Comparison of ENCODE assay signal across 10 cellular contexts in the genomic region with DNA sequence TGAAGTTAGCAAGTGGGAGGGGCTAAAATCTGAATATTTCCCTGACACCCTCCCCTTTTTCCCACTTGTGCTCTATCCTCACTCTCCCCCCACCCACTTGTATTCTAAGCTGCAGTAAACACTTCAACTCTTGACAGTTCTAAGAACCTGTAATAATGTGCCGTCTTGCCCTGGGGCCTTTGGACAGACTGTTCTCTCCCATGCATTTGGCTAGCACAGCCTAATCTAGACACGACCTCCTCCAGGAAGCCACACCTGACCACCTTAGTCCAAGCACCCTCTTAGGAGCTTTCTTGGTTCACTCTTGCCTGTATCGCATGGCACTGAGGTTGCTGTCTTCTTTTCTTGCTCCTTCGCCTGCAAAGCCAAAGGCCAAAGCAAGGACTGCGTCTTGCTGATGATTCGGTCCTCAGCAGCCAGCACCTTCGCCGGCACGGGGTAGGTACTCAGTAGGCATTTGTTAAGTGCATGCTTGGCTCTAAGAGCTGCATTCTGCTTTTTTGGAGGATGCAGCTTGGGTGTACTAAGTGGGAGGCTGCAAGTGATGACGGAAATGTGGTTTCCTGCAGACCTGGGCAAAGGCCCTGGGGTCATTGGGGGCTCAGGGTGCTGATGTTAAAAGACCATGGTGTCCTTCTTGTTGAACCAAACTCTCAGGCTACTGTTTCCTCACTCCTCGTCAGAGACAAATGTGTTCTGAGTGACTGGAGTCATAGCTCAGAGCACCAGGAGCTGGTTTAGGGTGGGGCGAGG. TPM values are rescaled to one million over a fixed set of nuclear protein-coding genes. Genes with fewer than 3 reads are reported as not detected.
DNase-seq lines count a peak whose midpoint lies in the region; ATAC-seq, FAIRE-seq and TF ChIP-seq lines count a peak whose summit lies in the region.
"Had no signal": no experiment of that assay in that cellular context is flagged by ENCODE, and none has a peak within 500 bp of the region (broad histone marks: within the 10 kb centered on the region; RNA-seq: fewer than 3 reads in every experiment).

No MANE protein-coding gene starts in this region.

- CTCF ChIA-PET in K562 (lab: Yijun Ruan, JAX; ENCODE audit: low intra/inter-chr PET ratio), result no interaction called here

- H3K4me1 Mint-ChIP-seq in GM23338, result peaks cover 38% of the 10 kb centered on the region

- ATAC-seq in GM23338 (no peak), K562 (no peak), lower lobe of right lung (peak; percentile 45 to 68), GM18870 (IDR thresholded peaks at IDR 0.05; ENCODE audit: unreplicated experiment) (no peak), GM21390 (IDR thresholded peaks at IDR 0.05; ENCODE audit: unreplicated experiment) (no peak), esophagus mucosa (no peak)

- no peak for TF ChIP-seq POLR2A in K562 (conservative IDR thresholded peaks at IDR 0.05)

- H3F3A ChIP-seq in GM23338 (replicated peaks; ENCODE audit: low read depth), result peaks cover 8% of the 10 kb centered on the region; the same call in 1 of the 2 replicates

- in situ Hi-C loops in K562 (cut with MboI), result no loop called here

- H3K36me3 Mint-ChIP-seq in GM23338 (ENCODE audit: low read depth), result peaks cover 7% of the 10 kb centered on the region; the same call in 2 of the 3 replicates

- peak overlapping the region; percentile 82 for H3K4me3 Mint-ChIP-seq in GM23338

- peak overlapping the region; percentile 67 for H3K4me3 ChIP-seq in GM23338
- H3K4me3 ChIP-seq in K562, result no peak overlapping the region
- peak overlapping the region; percentile 63 for H3K4me3 ChIP-seq in lower lobe of right lung

- H3K4me2 ChIP-seq in GM23338 (peak overlapping the region; percentile 99), K562 (ENCODE audit: insufficient read depth, low read length) (no peak overlapping the region)

- H4K20me1 ChIP-seq in GM23338 (replicated peaks; ENCODE audit: insufficient read depth) (peaks cover 10% of the 10 kb centered on the region), K562 (replicated peaks; ENCODE audit: control insufficient read depth, insufficient read depth, low read length) (no peaks in the 10 kb centered on the region)

- H3K4me1 ChIP-seq in GM23338 (ENCODE audit: insufficient read depth), result peaks cover 27% of the 10 kb centered on the region
- peaks cover 4 to 34% of the 10 kb centered on the region in 2 experiments; a peak in 3 of 5 replicates for H3K4me1 ChIP-seq in K562 (replicated peaks in 1 of 2; ENCODE audit: control insufficient read depth in 2 of 2, insufficient read depth in 2 of 2, low read length in 2 of 2)
- H3K4me1 ChIP-seq in lower lobe of right lung, result peaks cover 48% of the 10 kb centered on the region

- H3K27me3 Mint-ChIP-seq in GM23338 (ENCODE audit: insufficient read depth, low read depth, poor library complexity), result peaks cover 28% of the 10 kb centered on the region

- peaks cover 4% of the 10 kb centered on the region; the same call in 2 of the 3 replicates for H3K9me3 Mint-ChIP-seq in GM23338

- H3K79me2 ChIP-seq in GM23338 (replicated peaks; ENCODE audit: insufficient read depth), result peaks cover 17% of the 10 kb centered on the region
- peaks cover 10% of the 10 kb centered on the region; the same call in 2 of the 3 replicates for H3K79me2 ChIP-seq in K562 (ENCODE audit: control insufficient read depth, insufficient read depth, low read length)

- no peaks in the 10 kb centered on the region for H3K9me2 ChIP-seq in GM23338 (ENCODE audit: insufficient read depth)

- no peak for TF ChIP-seq RAD21 in K562 (CRISPR knock-in tag; conservative IDR thresholded peaks at IDR 0.05 in 1 of 2, IDR thresholded peaks at IDR 0.05 in 1 of 2)

- DNase-seq in GM23338 (ENCODE audit: low spot score), result no peak
- no peak for DNase-seq in K562 (ENCODE audit: extremely low read depth in 1 of 4, low spot score in 3 of 4)
- DNase-seq in lower lobe of right lung, result peak; percentile 53
- DNase-seq in RCC 7860 (ENCODE audit: low spot score), result no peak
- DNase-seq: DMS 273 treated with DMSO at 0.1 percent for 48 hours; stimulated activated CD4-positive, alpha-beta T cell treated with anti-CD3 and anti-CD28 coated beads, Interleukin-1b, Interleukin-23, amount 100 ng/mL, for 48 hours had no signal

- WGBS in K562 (ENCODE audit: insufficient coverage, low coverage, missing lambda C conversion rate), result 49% methylated on average over 12 of the region's 12 CpGs

- no TSS peak for BruUV-seq in K562 (replicated peaks; lab: Mats Ljungman, UMichigan)

- TF ChIP-seq CTCF in 22Rv1 (IDR thresholded peaks at IDR 0.05) (no peak), GM23338 (conservative IDR thresholded peaks at IDR 0.05; ENCODE audit: low read depth in 2 of 2) (no peak), K562 (IDR thresholded peaks at IDR 0.05 in 2 of 3, conservative IDR thresholded peaks at IDR 0.05 in 1 of 3; ENCODE audit: insufficient read depth in 2 of 3, low read depth in 1 of 3, low read length in 3 of 3) (no peak), lower lobe of right lung (IDR thresholded peaks at IDR 0.05) (no peak)

- H3K27me3 ChIP-seq in GM23338 (ENCODE audit: insufficient read depth) (peaks cover 12% of the 10 kb centered on the region), K562 (ENCODE audit: control insufficient read depth in 2 of 2, insufficient read depth in 2 of 2, low read length in 2 of 2) (no peaks in the 10 kb centered on the region), lower lobe of right lung (ENCODE audit: low read depth) (no peaks in the 10 kb centered on the region)

- H3K36me3 ChIP-seq in GM23338 (ENCODE audit: insufficient read depth) (no peaks in the 10 kb centered on the region), K562 (ENCODE audit: control insufficient read depth, insufficient read depth, low read length) (no peaks in the 10 kb centered on the region), lower lobe of right lung (no peaks in the 10 kb centered on the region)

- peak overlapping the region; percentile 50 for H3K27ac ChIP-seq in 22Rv1
- no peak overlapping the region for H3K27ac ChIP-seq in GM23338 (ENCODE audit: low read depth)
- no peak overlapping the region for H3K27ac ChIP-seq in K562 (ENCODE audit: extremely low read depth, low read depth, low read length)
- H3K27ac ChIP-seq in lower lobe of right lung, result peak overlapping the region; percentile 90

- peak overlapping the region in 1 of 2 experiments; percentile 59; a peak in 1 of 4 replicates for H3K9ac ChIP-seq in K562 (ENCODE audit: insufficient read depth in 1 of 2, low read depth in 2 of 2, low read length in 2 of 2)

- intact Hi-C loops in K562 (cut with micrococcal nuclease), result no loop called here
- intact Hi-C loops in lower lobe of right lung (cut with DNase I), result no loop called here

- H3K9me1 ChIP-seq in K562 (ENCODE audit: control insufficient read depth, insufficient read depth, low read length), result no peaks in the 10 kb centered on the region

- FAIRE-seq in K562 (lab: Jason Lieb, UNC) (no peak), RCC 7860 (lab: Jason Lieb, UNC) (no peak)

- H2AFZ ChIP-seq in GM23338 (no peak overlapping the region; the same call in 1 of the 2 replicates), K562 (ENCODE audit: low read depth, low read length) (no peak overlapping the region)

- no peak overlapping the region for H3K27ac Mint-ChIP-seq in GM23338

- POLR2A ChIA-PET in K562 (lab: Yijun Ruan, JAX), result interaction anchor here (0.5 to 1.2 kb wide), 6 partner anchors 13 to 254 kb away, joined by 3 read pairs; no protein-coding TSS in a partner anchor

- TF ChIP-seq EP300 in K562 (IDR thresholded peaks at IDR 0.05; ENCODE audit: low read length), result no peak

- H3K9me3 ChIP-seq in K562 (replicated peaks; ENCODE audit: control insufficient read depth, insufficient read depth, low read depth, low read length), result no peaks in the 10 kb centered on the region
- H3K9me3 ChIP-seq in lower lobe of right lung, result no peaks in the 10 kb centered on the region

TF ChIP-seq in GM23338, 12 proteins besides CTCF, POLR2A, EP300 and RAD21 (continues in another document):
- TF ChIP-seq, protein P1, sequence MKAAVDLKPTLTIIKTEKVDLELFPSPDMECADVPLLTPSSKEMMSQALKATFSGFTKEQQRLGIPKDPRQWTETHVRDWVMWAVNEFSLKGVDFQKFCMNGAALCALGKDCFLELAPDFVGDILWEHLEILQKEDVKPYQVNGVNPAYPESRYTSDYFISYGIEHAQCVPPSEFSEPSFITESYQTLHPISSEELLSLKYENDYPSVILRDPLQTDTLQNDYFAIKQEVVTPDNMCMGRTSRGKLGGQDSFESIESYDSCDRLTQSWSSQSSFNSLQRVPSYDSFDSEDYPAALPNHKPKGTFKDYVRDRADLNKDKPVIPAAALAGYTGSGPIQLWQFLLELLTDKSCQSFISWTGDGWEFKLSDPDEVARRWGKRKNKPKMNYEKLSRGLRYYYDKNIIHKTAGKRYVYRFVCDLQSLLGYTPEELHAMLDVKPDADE (IDR thresholded peaks at IDR 0.05), result no peak

TF ChIP-seq in K562, 482 proteins besides CTCF, POLR2A, EP300 and RAD21 (continues in another document):
- TF ChIP-seq ZFP36 (IDR thresholded peaks at IDR 0.05; ENCODE audit: low read depth, low read length, partially characterized antibody), result peak; percentile 64

RNA-seq across cellular contexts. Expression of a gene that starts 2.0 kb away (rescaled TPM):
- 16.7 and 18.2 TPM in 2 replicates for total RNA-seq in GM23338 (2014; rRNA removed; shearing (Covaris generic))
- polyA plus RNA-seq in GM23338 (2016; fragmentation: Nextera tagmentation; extraction: Ambion mirVana) (15.9 and 16.0 TPM in 2 replicates), K562 (2011; rRNA removed) (2.0 and 2.5 TPM in 2 replicates), K562 (2014; fragmentation: Illumina TruSeq; extraction: Trizol) (4.6 and 8.0 TPM in 2 replicates), K562 (2014; fragmentation: Nextera tagmentation; extraction: Ambion mirVana) (under 1 TPM; 0.56 to 0.63 TPM), K562 (2014; rRNA removed) (4.3 and 6.2 TPM in 2 replicates)
- total RNA-seq in K562 (2011; cell fraction: chromatin; rRNA removed; ENCODE audit: low replicate concordance), result 2.3 and 8.1 TPM in 2 replicates
- 5.5 TPM in 2 replicates for total RNA-seq in K562 (2011; cell fraction: nucleolus; rRNA removed)
- total RNA-seq in K562 (2011; cell fraction: nucleoplasm; rRNA removed), result 4.4 TPM in 2 replicates
- total RNA-seq in K562 (2014; rRNA removed) (5.9 and 6.3 TPM in 2 replicates), K562 (2014; rRNA removed; fragmentation: Illumina TruSeq; extraction: Trizol) (2.8 and 5.2 TPM in 2 replicates), K562 (2015; rRNA removed; fragmentation: Illumina TruSeq; extraction: Trizol) (6.0 and 6.2 TPM in 2 replicates), K562 (2021) (14.2 and 16.7 TPM in 2 replicates), lower lobe of right lung (50.7 TPM), esophagus mucosa (27.9 TPM)
- 3.7 and 4.2 TPM in 2 replicates for polyA plus RNA-seq in K562 (2011; cell fraction: cytosol; rRNA removed)
- polyA plus RNA-seq in K562 (2011; cell fraction: nucleus; rRNA removed), result 3.1 and 6.2 TPM in 2 replicates
- polyA plus RNA-seq in K562 (2012), result 4.2 and 6.5 TPM in 2 replicates
- 1.4 and 2.5 TPM in 2 replicates for polyA minus RNA-seq in K562 (2011; rRNA and poly(A)+ RNA removed)
- 7.5 and 8.4 TPM in 2 replicates for polyA minus RNA-seq in K562 (2011; cell fraction: cytosol; rRNA and poly(A)+ RNA removed)
- 2.2 and 3.3 TPM in 2 replicates for polyA minus RNA-seq in K562 (2011; cell fraction: nucleus; rRNA and poly(A)+ RNA removed)

Comparison
In these comparisons a context has a peak if more than half of its experiments do, and no peak if none do; other contexts are left out.
1. H3K27ac ChIP-seq: peak in 22Rv1 (single experiment) and lower lobe of right lung (single experiment); none in GM23338 (single experiment) and K562 (single experiment).
2. ATAC-seq: peak in lower lobe of right lung (2 of 2); none in GM23338 (single experiment), K562 (single experiment), GM18870 (single experiment), GM21390 (single experiment) and esophagus mucosa (single experiment).